8 cellular contexts compared by ENCODE assay signal in genomic region chr17:75109047-75109406, GRCh38. TPM values are rescaled to one million over a fixed set of nuclear protein-coding genes. Genes with fewer than 3 reads are reported as not detected.
DNase-seq lines count a peak whose midpoint lies in the region; ATAC-seq and TF ChIP-seq lines count a peak whose summit lies in the region.

No MANE protein-coding gene starts in this region.

- H3K4me1 ChIP-seq in fibroblast of lung (ENCODE audit: control insufficient read depth, extremely low read depth, insufficient read depth, low read length) = peaks cover 8% of the 10 kb centered on the region
- H3K4me1 ChIP-seq in rectal smooth muscle tissue (ENCODE audit: control insufficient read depth, insufficient read depth, low read length) = no peaks in the 10 kb centered on the region

- H2AFZ ChIP-seq in fibroblast of lung (ENCODE audit: low read length) = peak overlapping the region; percentile 42

- no peaks in the 10 kb centered on the region for H4K20me1 ChIP-seq in fibroblast of lung (ENCODE audit: control insufficient read depth, extremely low read depth, insufficient read depth, low read length)

- H3K27me3 ChIP-seq in fibroblast of lung (ENCODE audit: control insufficient read depth, insufficient read depth, low read length) (no peaks in the 10 kb centered on the region), rectal smooth muscle tissue (ENCODE audit: control insufficient read depth, insufficient read depth, low read length) (no peaks in the 10 kb centered on the region)

- ATAC-seq in HG02763 (IDR thresholded peaks at IDR 0.05; ENCODE audit: unreplicated experiment) (no peak), GM21526 (IDR thresholded peaks at IDR 0.05; ENCODE audit: low FRiP score, unreplicated experiment) (no peak)

- H3K4me3 ChIP-seq in SK-N-MC = peak overlapping the region; percentile 94
- H3K4me3 ChIP-seq in fibroblast of lung (replicated peaks in 1 of 4; ENCODE audit: control extremely low read depth in 1 of 4, insufficient read depth in 1 of 4, low read depth in 3 of 4, low read length in 4 of 4) = peak overlapping the region in 3 of 4 experiments; percentile 64 to 83 (median 80)
- H3K4me3 ChIP-seq in rectal smooth muscle tissue (ENCODE audit: low read length) = peak overlapping the region; percentile 82

- H3K27ac ChIP-seq in SK-N-MC (no peak overlapping the region), fibroblast of lung (ENCODE audit: insufficient read depth, low read length) (no peak overlapping the region), rectal smooth muscle tissue (ENCODE audit: low read depth, low read length) (no peak overlapping the region)

- peak; percentile 45 for DNase-seq in GM10266 (ENCODE audit: extremely low spot score)
- DNase-seq in SK-N-MC (ENCODE audit: low read depth, low spot score) = no peak
- no peak for DNase-seq in fibroblast of lung (ENCODE audit: low read depth in 2 of 2)
- no peak for DNase-seq in epidermal melanocyte (ENCODE audit: insufficient read length, low spot score)
- DNase-seq in kidney tubule cell (ENCODE audit: low spot score) = no peak

- peaks cover 3% of the 10 kb centered on the region for H3K79me2 ChIP-seq in fibroblast of lung (ENCODE audit: control insufficient read depth, insufficient read depth, low read length)

- peak overlapping the region; percentile 90 for H3K4me2 ChIP-seq in fibroblast of lung (ENCODE audit: extremely low read depth, insufficient read depth, low read length)

- TF ChIP-seq CTCF in GM10266 (IDR thresholded peaks at IDR 0.05; ENCODE audit: control insufficient read depth, insufficient read depth, low read depth, missing control alignments) (no peak), fibroblast of lung (conservative IDR thresholded peaks at IDR 0.05 in 1 of 2, IDR thresholded peaks at IDR 0.05 in 1 of 2; ENCODE audit: low read depth in 1 of 2, low read length in 2 of 2) (no peak)

- no peaks in the 10 kb centered on the region for H3K36me3 ChIP-seq in SK-N-MC (ENCODE audit: insufficient read depth, low read length)
- H3K36me3 ChIP-seq in fibroblast of lung (ENCODE audit: control insufficient read depth, insufficient read depth, low read length) = no peaks in the 10 kb centered on the region
- H3K36me3 ChIP-seq in rectal smooth muscle tissue (ENCODE audit: control insufficient read depth, insufficient read depth, low read length) = no peaks in the 10 kb centered on the region

- no peaks in the 10 kb centered on the region for H3K9me3 ChIP-seq in SK-N-MC (ENCODE audit: low read depth, low read length)
- no peaks in the 10 kb centered on the region for H3K9me3 ChIP-seq in fibroblast of lung (ENCODE audit: control insufficient read depth, insufficient read depth, low read depth, low read length)

- peak overlapping the region; percentile 82 for H3K9ac ChIP-seq in SK-N-MC (ENCODE audit: insufficient read length)
- H3K9ac ChIP-seq in fibroblast of lung (ENCODE audit: insufficient read depth, low read length) = no peak overlapping the region
- no peak overlapping the region for H3K9ac ChIP-seq in rectal smooth muscle tissue (ENCODE audit: low read length)

RNA-seq across cellular contexts. Expression of gene ARMC7, which starts 0.7 kb away (rescaled TPM):
- total RNA-seq in fibroblast of lung = 2.8 and 3.1 TPM in 2 replicates
- 5.7 and 5.9 TPM in 2 replicates for polyA plus RNA-seq in fibroblast of lung
- polyA plus RNA-seq in fibroblast of lung (2012) = 7.8 and 8.1 TPM in 2 replicates
- polyA minus RNA-seq in fibroblast of lung (ENCODE audit: low replicate concordance) = 18.5 and 30.3 TPM in 2 replicates

RNA-seq across cellular contexts. Expression of gene SLC16A5, which starts 21.3 kb away (rescaled TPM):
- total RNA-seq in fibroblast of lung = 3.6 and 8.4 TPM in 2 replicates
- polyA plus RNA-seq in fibroblast of lung = 1.5 and 2.4 TPM in 2 replicates
- polyA plus RNA-seq in fibroblast of lung (2012) = 1.7 and 3.4 TPM in 2 replicates
- polyA minus RNA-seq in fibroblast of lung (ENCODE audit: low replicate concordance) = 4.7 and 6.4 TPM in 2 replicates

RNA-seq across cellular contexts. Expression of gene NT5C, which starts 22.5 kb away (rescaled TPM):
- 25.7 and 29.9 TPM in 2 replicates for total RNA-seq in fibroblast of lung
- 18.6 and 21.6 TPM in 2 replicates for polyA plus RNA-seq in fibroblast of lung
- 40.3 and 54.5 TPM in 2 replicates for polyA plus RNA-seq in fibroblast of lung (2012)
- polyA minus RNA-seq in fibroblast of lung (ENCODE audit: low replicate concordance) = 10.5 and 27.5 TPM in 2 replicates

RNA-seq across cellular contexts. Expression of gene JPT1, which starts 45.3 kb away (rescaled TPM):
- total RNA-seq in fibroblast of lung = 51.9 and 78.8 TPM in 2 replicates
- polyA plus RNA-seq in fibroblast of lung = 142 and 271 TPM in 2 replicates
- 255 and 440 TPM in 2 replicates for polyA plus RNA-seq in fibroblast of lung (2012)
- polyA minus RNA-seq in fibroblast of lung (ENCODE audit: low replicate concordance) = 29.1 and 33.6 TPM in 2 replicates
